34 cellular contexts compared by ENCODE assay signal in the genomic region with DNA sequence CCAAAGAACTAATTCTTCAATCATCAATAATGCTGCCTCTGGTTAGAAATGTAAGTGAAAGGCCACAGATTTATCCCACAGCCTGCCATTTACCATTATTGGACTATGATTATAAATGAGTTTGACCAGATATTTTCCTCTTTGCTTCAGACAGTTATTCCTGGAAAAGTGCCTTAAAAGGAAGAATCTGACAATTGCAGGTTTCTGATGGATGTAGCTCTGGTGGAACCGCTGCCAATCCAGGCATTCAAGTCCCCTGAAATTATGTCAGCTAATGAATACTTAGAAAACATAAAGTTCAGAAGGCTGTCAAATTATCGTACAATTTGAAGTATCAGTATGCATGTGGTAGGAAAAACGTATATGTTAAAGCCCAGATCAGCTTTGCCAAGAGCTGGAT.
"Had no signal": no experiment of that assay in that cellular context is flagged by ENCODE, and none has a peak within 500 bp of the region (broad histone marks: within the 10 kb centered on the region; RNA-seq: fewer than 3 reads in every experiment).

No MANE protein-coding gene starts in this region.

- H3K27ac ChIP-seq: KMS-11 had no signal

- H3K4me2 ChIP-seq: KMS-11 had no signal

- H3K9me3 ChIP-seq: MG63 had no signal

- H3K9ac ChIP-seq: KMS-11 had no signal

- H3K36me3 ChIP-seq: MG63 had no signal

- H3K4me3 ChIP-seq: MG63 had no signal

- DNase-seq: Karpas-422, Kasumi-1, MG63, MM.1S, MV-4-11, NCI-H1048, NCI-H1092, NCI-H1092 treated with DMSO at 0.1 percent for 48 hours, NCI-H1105, NCI-H1105 treated with DMSO at 0.1 percent for 48 hours, NCI-H1417, NCI-H1417 treated with DMSO at 0.1 percent for 48 hours, NCI-H1436, NCI-H1436 treated with DMSO at 0.1 percent for 48 hours, NCI-H146, NCI-H1694, NCI-H1694 treated with DMSO at 0.1 percent for 48 hours, NCI-H187, NCI-H187 treated with DMSO at 0.1 percent for 48 hours, NCI-H1930, NCI-H2029, NCI-H2029 treated with DMSO at 0.1 percent for 48 hours, NCI-H2081, NCI-H2081 treated with DMSO at 0.1 percent for 48 hours, NCI-H2107, NCI-H2171, NCI-H2171 treated with DMSO at 0.1 percent for 48 hours, NCI-H2227 treated with DMSO at 0.1 percent for 48 hours, NCI-H226, NCI-H345, NCI-H446, NCI-H446 treated with DMSO at 0.1 percent for 48 hours, NCI-H510A had no signal

- H3K27me3 ChIP-seq: MG63 had no signal
